ENCODE assay signal across 24 cellular contexts in the genomic region with DNA sequence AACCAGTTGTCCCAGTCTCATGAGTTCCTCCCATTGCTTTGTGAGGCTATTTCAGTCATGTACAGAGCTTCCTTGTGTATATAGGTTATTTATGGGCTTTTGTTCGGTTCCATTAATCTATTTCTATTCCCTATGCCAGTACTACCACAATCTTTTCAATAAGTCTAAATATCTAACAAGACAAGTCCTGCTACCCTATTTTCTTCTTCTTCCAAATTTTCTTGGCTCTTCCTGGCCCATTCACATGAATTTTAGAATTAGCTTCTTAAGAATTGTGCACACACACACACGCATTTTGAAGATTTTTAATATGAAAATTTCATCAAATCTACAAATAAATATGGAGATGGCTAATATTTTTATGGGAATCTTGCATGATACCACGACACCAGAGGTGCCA. TPM values are rescaled to one million over a fixed set of nuclear protein-coding genes. Genes with fewer than 3 reads are reported as not detected.
A peak's percentile ranks its signal among the peaks of the same experiment; 100 is the strongest.
DNase-seq lines count a peak whose midpoint lies in the region; ATAC-seq, FAIRE-seq and TF ChIP-seq lines count a peak whose summit lies in the region.
"Had no signal": no experiment of that assay in that cellular context is flagged by ENCODE, and none has a peak within 500 bp of the region (broad histone marks: within the 10 kb centered on the region; RNA-seq: fewer than 3 reads in every experiment).

No MANE protein-coding gene starts in this region.

- BruUV-seq in HCT116 (replicated peaks; lab: Mats Ljungman, UMichigan), result no TSS peak
- BruUV-seq in K562 (replicated peaks; lab: Mats Ljungman, UMichigan), result no TSS peak

- RAD21 ChIA-PET in HCT116 (lab: Charles Lee; ENCODE audit: low non-redundant PET in 1 of 2, low total read pairs in 2 of 2, uncharacterized antibody in 2 of 2, unreplicated experiment in 2 of 2), result no interaction called here

- FAIRE-seq in K562 (lab: Jason Lieb, UNC) (no peak), HTR-8/SVneo (lab: Jason Lieb, UNC) (no peak)
- FAIRE-seq: GM12878, GM12892, GM18507 had no signal

- H3K4me2 ChIP-seq in HCT116 (ENCODE audit: low read length) (no peak overlapping the region), K562 (ENCODE audit: insufficient read depth, low read length) (no peak overlapping the region)
- H3K4me2 ChIP-seq: BLaER1 had no signal

- no peaks in the 10 kb centered on the region for H3K36me3 ChIP-seq in HCT116 (ENCODE audit: control insufficient read depth in 1 of 2, insufficient read depth in 2 of 2, low read length in 2 of 2)
- H3K36me3 ChIP-seq in K562 (ENCODE audit: control insufficient read depth, insufficient read depth, low read length), result no peaks in the 10 kb centered on the region
- H3K36me3 ChIP-seq: BE2C, BLaER1 had no signal

- ATAC-seq in HCT116 (no peak), K562 (no peak)
- ATAC-seq: GM12878 had no signal

- in situ Hi-C loops in K562 (cut with MboI), result no loop called here

- H3K9me3 ChIP-seq in HCT116 (ENCODE audit: control insufficient read depth in 1 of 2, insufficient read depth in 1 of 2, low read depth in 1 of 2, low read length in 2 of 2) (no peaks in the 10 kb centered on the region), K562 (replicated peaks; ENCODE audit: control insufficient read depth, insufficient read depth, low read depth, low read length) (no peaks in the 10 kb centered on the region)
- H3K9me3 ChIP-seq: BE2C, BLaER1 had no signal

- H3K4me1 ChIP-seq in HCT116 (ENCODE audit: control insufficient read depth in 1 of 2, insufficient read depth in 2 of 2, low read length in 2 of 2) (peaks cover 4 to 6% of the 10 kb centered on the region in 2 experiments; a peak in 3 of 4 replicates), K562 (replicated peaks in 1 of 2; ENCODE audit: control insufficient read depth in 2 of 2, insufficient read depth in 2 of 2, low read length in 2 of 2) (no peaks in the 10 kb centered on the region)
- H3K4me1 ChIP-seq: BE2C, BLaER1 had no signal

- POLR2A ChIA-PET in HCT116 (lab: Charles Lee) (interaction anchor here (1.0 kb wide), 1 partner anchor 9 kb away, joined by 3 read pairs; no protein-coding TSS in a partner anchor), K562 (lab: Yijun Ruan, JAX) (no interaction called here)

- TF ChIP-seq CTCF in HCT116 (IDR thresholded peaks at IDR 0.05 in 2 of 3, conservative IDR thresholded peaks at IDR 0.05 in 1 of 3; ENCODE audit: borderline replicate concordance in 1 of 3, insufficient read depth in 1 of 3, low read depth in 2 of 3, low read length in 2 of 3), result no peak
- no peak for TF ChIP-seq CTCF in K562 (IDR thresholded peaks at IDR 0.05 in 2 of 3, conservative IDR thresholded peaks at IDR 0.05 in 1 of 3; ENCODE audit: insufficient read depth in 2 of 3, low read depth in 1 of 3, low read length in 3 of 3)

- H4K20me1 ChIP-seq in HCT116 (ENCODE audit: insufficient read depth), result no peaks in the 10 kb centered on the region
- no peaks in the 10 kb centered on the region for H4K20me1 ChIP-seq in K562 (replicated peaks; ENCODE audit: control insufficient read depth, insufficient read depth, low read length)
- H4K20me1 ChIP-seq: BLaER1 had no signal

- H3K27ac ChIP-seq in HCT116 (ENCODE audit: low read depth, low read length), result no peak overlapping the region
- no peak overlapping the region for H3K27ac ChIP-seq in K562 (ENCODE audit: extremely low read depth, low read depth, low read length)
- H3K27ac ChIP-seq: BLaER1 had no signal

- H3K79me2 ChIP-seq in HCT116 (ENCODE audit: insufficient read depth, low read length) (no peaks in the 10 kb centered on the region), K562 (ENCODE audit: control insufficient read depth, insufficient read depth, low read length) (no peaks in the 10 kb centered on the region)

- no peaks in the 10 kb centered on the region for H3K9me1 ChIP-seq in K562 (ENCODE audit: control insufficient read depth, insufficient read depth, low read length)

- no peak overlapping the region for H3K4me3 ChIP-seq in HCT116 (replicated peaks in 1 of 2; ENCODE audit: low read depth in 1 of 2, low read length in 2 of 2)
- H3K4me3 ChIP-seq in K562, result no peak overlapping the region
- H3K4me3 ChIP-seq: BLaER1, GM12878 had no signal

- TF ChIP-seq POLR2A in HCT116 (IDR thresholded peaks at IDR 0.05; ENCODE audit: borderline replicate concordance, extremely low read depth, insufficient read depth, insufficient read length), result no peak
- no peak for TF ChIP-seq POLR2A in K562 (conservative IDR thresholded peaks at IDR 0.05)

- no peaks in the 10 kb centered on the region for H3K27me3 ChIP-seq in HCT116 (ENCODE audit: insufficient read depth, low read length)
- H3K27me3 ChIP-seq in K562 (ENCODE audit: control insufficient read depth in 2 of 2, insufficient read depth in 2 of 2, low read length in 2 of 2), result 0 out of 5 replicates have a peak, but pooled peaks cover 0 to 2% of the 10 kb centered on the region in 2 experiments
- H3K27me3 ChIP-seq: BE2C, BLaER1 had no signal

- intact Hi-C loops in HCT116 (cut with micrococcal nuclease), result no loop called here
- intact Hi-C loops in K562 (cut with micrococcal nuclease), result no loop called here

- H3K9ac ChIP-seq in HCT116 (ENCODE audit: low read length) (no peak overlapping the region), K562 (ENCODE audit: insufficient read depth in 1 of 2, low read depth in 2 of 2, low read length in 2 of 2) (no peak overlapping the region)
- H3K9ac ChIP-seq: BLaER1 had no signal

- H2AFZ ChIP-seq in HCT116 (ENCODE audit: low read depth, low read length, poor library complexity, severe bottlenecking) (peak overlapping the region; percentile 83), K562 (ENCODE audit: low read depth, low read length) (no peak overlapping the region)

- CTCF ChIA-PET in HCT116 (lab: Charles Lee) (no interaction called here), K562 (lab: Yijun Ruan, JAX; ENCODE audit: low intra/inter-chr PET ratio) (no interaction called here)

- no peak for TF ChIP-seq EP300 in K562 (IDR thresholded peaks at IDR 0.05; ENCODE audit: low read length)

- DNase-seq in NCI-H82 (lab: John Stamatoyannopoulos, UW), result peak; percentile 47
- DNase-seq in NCI-H82 treated with DMSO at 0.1 percent for 48 hours (lab: John Stamatoyannopoulos, UW; ENCODE audit: unreplicated experiment), result no peak
- DNase-seq in HCT116 (ENCODE audit: low read depth, low spot score), result no peak
- no peak for DNase-seq in K562 (ENCODE audit: extremely low read depth in 1 of 4, low spot score in 3 of 4)
- DNase-seq in HTR-8/SVneo (ENCODE audit: insufficient read length, low spot score), result no peak
- DNase-seq in cerebellar cortex (ENCODE audit: low spot score), result no peak
- DNase-seq: 8988T; ACHN; BE2C; C1 segment of cervical spinal cord; CD4-positive, alpha-beta memory T cell; CD4-positive, CD25-positive, alpha-beta regulatory T cell; CD8-positive, alpha-beta memory T cell; COR-L47; DMS153; DMS53; DMS79; DND-41; EL; GDM1 had no signal

- no peaks in the 10 kb centered on the region for H3K9me2 ChIP-seq in HCT116 (ENCODE audit: insufficient read depth)

- WGBS in K562 (ENCODE audit: insufficient coverage, low coverage, missing lambda C conversion rate), result 8% methylated on average over 3 of the region's 3 CpGs

- no peak for TF ChIP-seq RAD21 in HCT116 (IDR thresholded peaks at IDR 0.05; ENCODE audit: low read depth)
- TF ChIP-seq RAD21 in K562 (CRISPR knock-in tag; conservative IDR thresholded peaks at IDR 0.05 in 1 of 2, IDR thresholded peaks at IDR 0.05 in 1 of 2), result no peak

TF ChIP-seq in HCT116, 20 proteins besides CTCF, POLR2A, EP300 and RAD21:
- TF ChIP-seq SRF (IDR thresholded peaks at IDR 0.05; ENCODE audit: low read depth), result no peak
- TF ChIP-seq CEBPB (IDR thresholded peaks at IDR 0.05; ENCODE audit: low read depth), result no peak
- no peak for TF ChIP-seq CBX3 (IDR thresholded peaks at IDR 0.05; ENCODE audit: low read depth)
- TF ChIP-seq EZH2phosphoT487 (IDR thresholded peaks at IDR 0.05; ENCODE audit: borderline replicate concordance), result no peak

TF ChIP-seq in K562, 482 proteins besides CTCF, POLR2A, EP300 and RAD21:
- peak; percentile 10 for TF ChIP-seq ZFP36 (IDR thresholded peaks at IDR 0.05; ENCODE audit: low read depth, low read length, partially characterized antibody)
- peak; percentile 94 for TF ChIP-seq CBX2 (IDR thresholded peaks at IDR 0.05; ENCODE audit: insufficient read depth, low read length, poor library complexity, severe bottlenecking)
- no peak for TF ChIP-seq CBX1 (IDR thresholded peaks at IDR 0.05; ENCODE audit: low read depth)

RNA-seq across cellular contexts. Expression of a gene that starts 33.8 kb away (rescaled TPM):
- total RNA-seq in HCT116 (2021; ENCODE audit: unreplicated experiment) (43.2 TPM), K562 (2014; rRNA removed) (17.2 and 19.8 TPM in 2 replicates), K562 (2014; rRNA removed; fragmentation: Illumina TruSeq; extraction: Trizol) (25.9 and 32.7 TPM in 2 replicates), K562 (2015; rRNA removed; fragmentation: Illumina TruSeq; extraction: Trizol) (2.9 and 3.5 TPM in 2 replicates), K562 (2021) (21.8 and 27.6 TPM in 2 replicates)
- polyA plus RNA-seq in HCT116 (2012), result 60.0 and 101 TPM in 2 replicates
- 31.4 and 31.5 TPM in 2 replicates for total RNA-seq in K562 (2011; cell fraction: chromatin; rRNA removed; ENCODE audit: low replicate concordance)
- total RNA-seq in K562 (2011; cell fraction: nucleolus; rRNA removed), result 21.5 and 24.3 TPM in 2 replicates
- total RNA-seq in K562 (2011; cell fraction: nucleoplasm; rRNA removed), result 32.1 and 39.3 TPM in 2 replicates
- polyA plus RNA-seq in K562 (2011; rRNA removed) (12.0 and 13.2 TPM in 2 replicates), K562 (2014; fragmentation: Illumina TruSeq; extraction: Trizol) (27.6 and 32.0 TPM in 2 replicates), K562 (2014; fragmentation: Nextera tagmentation; extraction: Ambion mirVana) (1 to 10 TPM; 6.1 to 6.8 TPM), K562 (2014; rRNA removed) (26.2 and 28.2 TPM in 2 replicates)
- 5.6 and 9.8 TPM in 2 replicates for polyA plus RNA-seq in K562 (2011; cell fraction: cytosol; rRNA removed)
- 15.2 and 16.0 TPM in 2 replicates for polyA plus RNA-seq in K562 (2011; cell fraction: nucleus; rRNA removed)
- 10.8 and 39.2 TPM in 2 replicates for polyA plus RNA-seq in K562 (2012)
- polyA minus RNA-seq in K562 (2011; rRNA and poly(A)+ RNA removed), result 12.2 and 14.3 TPM in 2 replicates
- 4.9 and 7.1 TPM in 2 replicates for polyA minus RNA-seq in K562 (2011; cell fraction: cytosol; rRNA and poly(A)+ RNA removed)
- polyA minus RNA-seq in K562 (2011; cell fraction: nucleus; rRNA and poly(A)+ RNA removed), result 14.4 and 22.3 TPM in 2 replicates
- polyA plus RNA-seq: CD8-positive, alpha-beta memory T cell had no signal
